Comparison of ENCODE assay signal across 1 cellular context in genomic region chr19:51904331-51905165, GRCh38.
A peak's percentile ranks its signal among the peaks of the same experiment; 100 is the strongest.
TF ChIP-seq lines count a peak whose summit lies in the region.

Gene ZNF649, minus strand, starts transcription at chr19:51905017. Its CDS starts 4,910 bp downstream, at chr19:51900107.

TF ChIP-seq in HepG2, 621 proteins besides CTCF, POLR2A, EP300 and RAD21 (continued from another document and continues in another):
- TF ChIP-seq, protein P1, sequence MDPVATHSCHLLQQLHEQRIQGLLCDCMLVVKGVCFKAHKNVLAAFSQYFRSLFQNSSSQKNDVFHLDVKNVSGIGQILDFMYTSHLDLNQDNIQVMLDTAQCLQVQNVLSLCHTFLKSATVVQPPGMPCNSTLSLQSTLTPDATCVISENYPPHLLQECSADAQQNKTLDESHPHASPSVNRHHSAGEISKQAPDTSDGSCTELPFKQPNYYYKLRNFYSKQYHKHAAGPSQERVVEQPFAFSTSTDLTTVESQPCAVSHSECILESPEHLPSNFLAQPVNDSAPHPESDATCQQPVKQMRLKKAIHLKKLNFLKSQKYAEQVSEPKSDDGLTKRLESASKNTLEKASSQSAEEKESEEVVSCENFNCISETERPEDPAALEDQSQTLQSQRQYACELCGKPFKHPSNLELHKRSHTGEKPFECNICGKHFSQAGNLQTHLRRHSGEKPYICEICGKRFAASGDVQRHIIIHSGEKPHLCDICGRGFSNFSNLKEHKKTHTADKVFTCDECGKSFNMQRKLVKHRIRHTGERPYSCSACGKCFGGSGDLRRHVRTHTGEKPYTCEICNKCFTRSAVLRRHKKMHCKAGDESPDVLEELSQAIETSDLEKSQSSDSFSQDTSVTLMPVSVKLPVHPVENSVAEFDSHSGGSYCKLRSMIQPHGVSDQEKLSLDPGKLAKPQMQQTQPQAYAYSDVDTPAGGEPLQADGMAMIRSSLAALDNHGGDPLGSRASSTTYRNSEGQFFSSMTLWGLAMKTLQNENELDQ (CRISPR knock-in tag; IDR thresholded peaks at IDR 0.05; ENCODE audit: borderline replicate concordance) = no peak
- TF ChIP-seq NR3C1 (CRISPR knock-in tag; IDR thresholded peaks at IDR 0.05) (no peak), DMAP1 (CRISPR knock-in tag; IDR thresholded peaks at IDR 0.05) (peak; percentile 50; the same call in 1 of the 2 replicates), ZZZ3 (CRISPR knock-in tag; IDR thresholded peaks at IDR 0.05; ENCODE audit: borderline replicate concordance) (no peak), HIC2 (CRISPR knock-in tag; IDR thresholded peaks at IDR 0.05; ENCODE audit: low read depth) (no peak), CEBPG (CRISPR knock-in tag; IDR thresholded peaks at IDR 0.05) (peak; percentile 13; the same call in 1 of the 2 replicates), BCL3 (CRISPR knock-in tag; IDR thresholded peaks at IDR 0.05) (no peak), KDM4B (CRISPR knock-in tag; IDR thresholded peaks at IDR 0.05) (peak; percentile 60; the same call in 1 of the 2 replicates), KLF6 (CRISPR knock-in tag; IDR thresholded peaks at IDR 0.05) (no peak), PLSCR1 (CRISPR knock-in tag; IDR thresholded peaks at IDR 0.05; ENCODE audit: borderline replicate concordance) (no peak), RFX1 (IDR thresholded peaks at IDR 0.05) (no peak), ZIK1 (CRISPR knock-in tag; IDR thresholded peaks at IDR 0.05; ENCODE audit: borderline replicate concordance, low read depth) (no peak), DZIP1 (CRISPR knock-in tag; IDR thresholded peaks at IDR 0.05) (no peak), ONECUT2 (CRISPR knock-in tag; IDR thresholded peaks at IDR 0.05) (no peak), REPIN1 (CRISPR knock-in tag; IDR thresholded peaks at IDR 0.05; ENCODE audit: borderline replicate concordance, low read depth) (peak; percentile 39; the same call in 1 of the 2 replicates), RBM39 (IDR thresholded peaks at IDR 0.05; ENCODE audit: low read depth, low read length, poor library complexity, severe bottlenecking) (no peak), NFYC (CRISPR knock-in tag; IDR thresholded peaks at IDR 0.05) (no peak), CENPT (CRISPR knock-in tag; IDR thresholded peaks at IDR 0.05; ENCODE audit: low read depth) (no peak), EED (CRISPR knock-in tag; IDR thresholded peaks at IDR 0.05) (no peak), TSC22D2 (CRISPR knock-in tag; IDR thresholded peaks at IDR 0.05; ENCODE audit: borderline replicate concordance) (0 out of 2 replicates have a peak, but pooled peaks have one; percentile 24), ZNF776 (CRISPR knock-in tag; IDR thresholded peaks at IDR 0.05) (no peak), MEIS2 (CRISPR knock-in tag; IDR thresholded peaks at IDR 0.05) (no peak), JUN (CRISPR knock-in tag; IDR thresholded peaks at IDR 0.05) (no peak), FOSL2 (CRISPR knock-in tag; IDR thresholded peaks at IDR 0.05) (peak; percentile 46)
- TF ChIP-seq, protein P2, sequence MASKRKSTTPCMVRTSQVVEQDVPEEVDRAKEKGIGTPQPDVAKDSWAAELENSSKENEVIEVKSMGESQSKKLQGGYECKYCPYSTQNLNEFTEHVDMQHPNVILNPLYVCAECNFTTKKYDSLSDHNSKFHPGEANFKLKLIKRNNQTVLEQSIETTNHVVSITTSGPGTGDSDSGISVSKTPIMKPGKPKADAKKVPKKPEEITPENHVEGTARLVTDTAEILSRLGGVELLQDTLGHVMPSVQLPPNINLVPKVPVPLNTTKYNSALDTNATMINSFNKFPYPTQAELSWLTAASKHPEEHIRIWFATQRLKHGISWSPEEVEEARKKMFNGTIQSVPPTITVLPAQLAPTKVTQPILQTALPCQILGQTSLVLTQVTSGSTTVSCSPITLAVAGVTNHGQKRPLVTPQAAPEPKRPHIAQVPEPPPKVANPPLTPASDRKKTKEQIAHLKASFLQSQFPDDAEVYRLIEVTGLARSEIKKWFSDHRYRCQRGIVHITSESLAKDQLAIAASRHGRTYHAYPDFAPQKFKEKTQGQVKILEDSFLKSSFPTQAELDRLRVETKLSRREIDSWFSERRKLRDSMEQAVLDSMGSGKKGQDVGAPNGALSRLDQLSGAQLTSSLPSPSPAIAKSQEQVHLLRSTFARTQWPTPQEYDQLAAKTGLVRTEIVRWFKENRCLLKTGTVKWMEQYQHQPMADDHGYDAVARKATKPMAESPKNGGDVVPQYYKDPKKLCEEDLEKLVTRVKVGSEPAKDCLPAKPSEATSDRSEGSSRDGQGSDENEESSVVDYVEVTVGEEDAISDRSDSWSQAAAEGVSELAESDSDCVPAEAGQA (IDR thresholded peaks at IDR 0.05; ENCODE audit: low read depth) = no peak
- TF ChIP-seq, protein P2 (CRISPR knock-in tag; IDR thresholded peaks at IDR 0.05; ENCODE audit: borderline replicate concordance) = no peak
- TF ChIP-seq, protein P3, sequence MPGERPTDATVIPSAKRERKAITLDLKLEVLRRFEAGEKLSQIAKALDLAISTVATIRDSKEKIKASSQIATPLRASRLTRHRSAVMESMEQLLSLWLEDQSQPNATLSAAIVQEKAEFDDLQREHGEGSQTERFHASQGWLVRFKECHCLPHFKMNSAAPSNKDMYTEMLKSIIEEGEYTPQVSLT (CRISPR knock-in tag; IDR thresholded peaks at IDR 0.05; ENCODE audit: borderline replicate concordance, low read depth) = no peak
- TF ChIP-seq, protein P4, sequence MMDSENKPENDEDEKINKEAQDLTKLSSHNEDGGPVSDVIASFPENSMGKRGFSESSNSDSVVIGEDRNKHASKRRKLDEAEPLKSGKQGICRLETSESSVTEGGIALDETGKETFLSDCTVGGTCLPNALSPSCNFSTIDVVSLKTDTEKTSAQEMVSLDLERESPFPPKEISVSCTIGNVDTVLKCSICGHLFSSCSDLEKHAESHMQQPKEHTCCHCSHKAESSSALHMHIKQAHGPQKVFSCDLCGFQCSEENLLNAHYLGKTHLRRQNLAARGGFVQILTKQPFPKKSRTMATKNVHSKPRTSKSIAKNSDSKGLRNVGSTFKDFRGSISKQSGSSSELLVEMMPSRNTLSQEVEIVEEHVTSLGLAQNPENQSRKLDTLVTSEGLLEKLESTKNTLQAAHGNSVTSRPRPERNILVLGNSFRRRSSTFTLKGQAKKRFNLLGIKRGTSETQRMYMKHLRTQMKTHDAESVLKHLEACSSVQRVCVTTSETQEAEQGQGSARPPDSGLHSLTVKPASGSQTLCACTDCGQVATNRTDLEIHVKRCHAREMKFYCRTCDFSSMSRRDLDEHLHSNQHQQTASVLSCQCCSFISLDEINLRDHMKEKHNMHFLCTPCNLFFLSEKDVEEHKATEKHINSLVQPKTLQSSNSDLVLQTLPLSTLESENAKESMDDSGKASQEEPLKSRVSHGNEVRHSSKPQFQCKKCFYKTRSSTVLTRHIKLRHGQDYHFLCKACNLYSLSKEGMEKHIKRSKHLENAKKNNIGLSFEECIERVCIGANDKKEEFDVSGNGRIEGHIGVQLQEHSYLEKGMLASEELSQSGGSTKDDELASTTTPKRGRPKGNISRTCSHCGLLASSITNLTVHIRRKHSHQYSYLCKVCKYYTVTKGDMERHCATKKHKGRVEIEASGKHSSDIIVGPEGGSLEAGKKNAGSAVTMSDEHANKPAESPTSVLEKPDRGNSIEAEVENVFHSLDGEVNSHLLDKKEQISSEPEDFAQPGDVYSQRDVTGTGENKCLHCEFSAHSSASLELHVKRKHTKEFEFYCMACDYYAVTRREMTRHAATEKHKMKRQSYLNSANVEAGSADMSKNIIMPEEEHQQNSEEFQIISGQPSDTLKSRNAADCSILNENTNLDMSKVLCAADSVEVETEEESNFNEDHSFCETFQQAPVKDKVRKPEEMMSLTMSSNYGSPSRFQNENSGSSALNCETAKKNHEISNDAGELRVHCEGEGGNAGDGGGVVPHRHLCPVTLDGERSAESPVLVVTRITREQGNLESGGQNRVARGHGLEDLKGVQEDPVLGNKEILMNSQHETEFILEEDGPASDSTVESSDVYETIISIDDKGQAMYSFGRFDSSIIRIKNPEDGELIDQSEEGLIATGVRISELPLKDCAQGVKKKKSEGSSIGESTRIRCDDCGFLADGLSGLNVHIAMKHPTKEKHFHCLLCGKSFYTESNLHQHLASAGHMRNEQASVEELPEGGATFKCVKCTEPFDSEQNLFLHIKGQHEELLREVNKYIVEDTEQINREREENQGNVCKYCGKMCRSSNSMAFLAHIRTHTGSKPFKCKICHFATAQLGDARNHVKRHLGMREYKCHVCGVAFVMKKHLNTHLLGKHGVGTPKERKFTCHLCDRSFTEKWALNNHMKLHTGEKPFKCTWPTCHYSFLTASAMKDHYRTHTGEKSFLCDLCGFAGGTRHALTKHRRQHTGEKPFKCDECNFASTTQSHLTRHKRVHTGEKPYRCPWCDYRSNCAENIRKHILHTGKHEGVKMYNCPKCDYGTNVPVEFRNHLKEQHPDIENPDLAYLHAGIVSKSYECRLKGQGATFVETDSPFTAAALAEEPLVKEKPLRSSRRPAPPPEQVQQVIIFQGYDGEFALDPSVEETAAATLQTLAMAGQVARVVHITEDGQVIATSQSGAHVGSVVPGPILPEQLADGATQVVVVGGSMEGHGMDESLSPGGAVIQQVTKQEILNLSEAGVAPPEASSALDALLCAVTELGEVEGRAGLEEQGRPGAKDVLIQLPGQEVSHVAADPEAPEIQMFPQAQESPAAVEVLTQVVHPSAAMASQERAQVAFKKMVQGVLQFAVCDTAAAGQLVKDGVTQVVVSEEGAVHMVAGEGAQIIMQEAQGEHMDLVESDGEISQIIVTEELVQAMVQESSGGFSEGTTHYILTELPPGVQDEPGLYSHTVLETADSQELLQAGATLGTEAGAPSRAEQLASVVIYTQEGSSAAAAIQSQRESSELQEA (CRISPR knock-in tag; IDR thresholded peaks at IDR 0.05; ENCODE audit: not compliant biosample characterization) = no peak
- TF ChIP-seq, protein P5, sequence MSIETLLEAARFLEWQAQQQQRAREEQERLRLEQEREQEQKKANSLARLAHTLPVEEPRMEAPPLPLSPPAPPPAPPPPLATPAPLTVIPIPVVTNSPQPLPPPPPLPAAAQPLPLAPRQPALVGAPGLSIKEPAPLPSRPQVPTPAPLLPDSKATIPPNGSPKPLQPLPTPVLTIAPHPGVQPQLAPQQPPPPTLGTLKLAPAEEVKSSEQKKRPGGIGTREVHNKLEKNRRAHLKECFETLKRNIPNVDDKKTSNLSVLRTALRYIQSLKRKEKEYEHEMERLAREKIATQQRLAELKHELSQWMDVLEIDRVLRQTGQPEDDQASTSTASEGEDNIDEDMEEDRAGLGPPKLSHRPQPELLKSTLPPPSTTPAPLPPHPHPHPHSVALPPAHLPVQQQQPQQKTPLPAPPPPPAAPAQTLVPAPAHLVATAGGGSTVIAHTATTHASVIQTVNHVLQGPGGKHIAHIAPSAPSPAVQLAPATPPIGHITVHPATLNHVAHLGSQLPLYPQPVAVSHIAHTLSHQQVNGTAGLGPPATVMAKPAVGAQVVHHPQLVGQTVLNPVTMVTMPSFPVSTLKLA (IDR thresholded peaks at IDR 0.05) = no peak
